ENCODE assay signal across 3 cellular contexts in the genomic region with DNA sequence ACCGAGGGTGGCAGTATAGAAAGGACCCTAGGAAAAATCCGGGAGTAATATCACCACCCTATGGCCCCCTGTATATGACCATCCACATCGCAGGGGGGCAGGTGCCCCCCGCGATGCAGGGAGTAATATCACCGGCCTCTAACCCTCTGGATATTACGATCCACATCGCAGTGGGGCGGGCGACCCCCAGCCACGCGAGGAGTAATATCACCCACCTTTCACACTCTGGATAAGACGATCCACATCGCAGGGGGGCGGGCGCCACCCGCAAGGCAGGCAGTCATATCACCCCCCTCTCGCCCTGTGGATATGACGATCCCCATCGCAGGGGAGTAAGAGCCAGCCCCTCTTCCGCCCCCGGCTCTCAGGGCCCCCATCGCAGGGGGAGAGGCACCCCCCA.
"Had no signal": no experiment of that assay in that cellular context is flagged by ENCODE, and none has a peak within 500 bp of the region (broad histone marks: within the 10 kb centered on the region; RNA-seq: fewer than 3 reads in every experiment).

No MANE protein-coding gene starts in this region.

- ATAC-seq: GM12878 had no signal

- DNase-seq: GDM1, GF-D8 had no signal

- H3K4me3 ChIP-seq: GM12878 had no signal
